ENCODE assay signal across 25 cellular contexts in the genomic region with DNA sequence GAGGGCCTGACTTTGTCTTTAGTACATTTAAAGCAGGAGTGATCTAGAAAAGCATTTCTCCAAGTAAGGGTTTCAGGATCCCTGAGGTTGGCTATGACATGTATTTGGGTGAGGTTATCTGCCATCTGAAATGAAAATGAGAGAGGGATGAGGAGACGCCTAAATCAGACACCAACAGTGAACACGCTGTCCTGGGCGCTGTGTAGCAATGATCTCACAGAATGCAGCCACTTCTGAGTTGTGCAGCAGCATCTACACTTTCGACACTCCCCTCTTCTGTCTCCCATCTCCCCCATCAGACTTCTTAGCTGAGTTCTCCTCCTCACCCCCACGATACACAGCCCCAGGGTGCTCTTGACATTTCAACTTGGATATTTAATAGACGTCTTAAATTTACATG.
"Had no signal": no experiment of that assay in that cellular context is flagged by ENCODE, and none has a peak within 500 bp of the region (broad histone marks: within the 10 kb centered on the region; RNA-seq: fewer than 3 reads in every experiment).

No MANE protein-coding gene starts in this region.

- H3K27ac ChIP-seq: colonic mucosa, foreskin keratinocyte, left lung, parathyroid adenoma, tibial nerve had no signal

- H3K4me3 Mint-ChIP-seq: activated CD4-positive, alpha-beta T cell treated with anti-CD3 and anti-CD28 coated beads for 36 hours; activated CD8-positive, alpha-beta memory T cell treated with anti-CD3 and anti-CD28 coated beads, Interleukin-2, amount 10 ng/mL, durations not matched to agents 7 days and 5 days; activated CD8-positive, alpha-beta T cell treated with anti-CD3 and anti-CD28 coated beads, Interleukin-2, amount 10 ng/mL, durations not matched to agents 7 days and 5 days; activated naive CD8-positive, alpha-beta T cell; naive thymus-derived CD4-positive, alpha-beta T cell; stimulated activated memory B cell treated with anti-CD40 and anti-IgM and Interleukin-4, amounts not matched to agents 10 μg/mL and 1 μg/mL and 100 μg/mL, for 72 hours; T-helper 2 cell treated with Interferon-gamma antibody and Interleukin-4, amounts not matched to agents 5 μg/mL and 100 μg/mL, for 36 hours had no signal

- H3K9me3 ChIP-seq: colonic mucosa, left lung, stomach, tibial nerve had no signal

- H3K36me3 Mint-ChIP-seq: activated CD8-positive, alpha-beta memory T cell treated with anti-CD3 and anti-CD28 coated beads, Interleukin-2, amount 10 ng/mL, durations not matched to agents 7 days and 5 days; stimulated activated memory B cell treated with anti-CD40 and anti-IgM and Interleukin-4, amounts not matched to agents 10 μg/mL and 1 μg/mL and 100 μg/mL, for 72 hours had no signal

- DNase-seq: activated CD4-positive, alpha-beta T cell treated with anti-CD3 and anti-CD28 coated beads for 36 hours; activated CD4-positive, CD25-positive, alpha-beta regulatory T cell; activated CD8-positive, alpha-beta memory T cell treated with anti-CD3 and anti-CD28 coated beads, Interleukin-2, amount 10 ng/mL, durations not matched to agents 7 days and 5 days; activated CD8-positive, alpha-beta T cell treated with anti-CD3 and anti-CD28 coated beads, Interleukin-2, amount 10 ng/mL, durations not matched to agents 7 days and 5 days; activated T-cell treated with anti-CD3 and anti-CD28 coated beads, Interleukin-2, amount 50 U/mL, for 48 hours; anterior cingulate cortex; colonic mucosa; effector CD8-positive, alpha-beta T cell; kidney glomerular epithelial cell; left lung; midbrain; naive thymus-derived CD4-positive, alpha-beta T cell; nucleus accumbens; small intestine; stimulated activated CD4-positive, alpha-beta T cell treated with anti-CD3 and anti-CD28 coated beads, Interleukin-4, amount 100 ng/mL, for 4 hours; stimulated activated CD8-positive, alpha-beta memory T cell treated with anti-CD3 and anti-CD28 coated beads, Interleukin-4, amount 100 ng/mL, for 48 hours; stomach had no signal

- H3K9me3 Mint-ChIP-seq: activated T-helper 2 cell treated with anti-CD3 and anti-CD28 coated beads, Interferon-gamma antibody, Interleukin-2, Interleukin-4, amounts not matched to agents 10 μg/mL and 5 μg/mL and 100 μg/mL, durations not matched to agents 14 hours and 24 hours and 36 hours; naive thymus-derived CD4-positive, alpha-beta T cell; stimulated activated memory B cell treated with anti-CD40 and anti-IgM and Interleukin-4, amounts not matched to agents 10 μg/mL and 1 μg/mL and 100 μg/mL, for 72 hours; T-helper 2 cell treated with Interferon-gamma antibody and Interleukin-4, amounts not matched to agents 5 μg/mL and 100 μg/mL, for 36 hours had no signal

- H3K27me3 Mint-ChIP-seq: activated CD4-positive, alpha-beta T cell treated with anti-CD3 and anti-CD28 coated beads for 36 hours; activated CD8-positive, alpha-beta memory T cell treated with anti-CD3 and anti-CD28 coated beads, Interleukin-2, amount 10 ng/mL, durations not matched to agents 7 days and 5 days; activated naive CD8-positive, alpha-beta T cell; naive thymus-derived CD4-positive, alpha-beta T cell had no signal

- H3K4me3 ChIP-seq: colonic mucosa, left lung, stomach, tibial nerve had no signal

- H3K27ac Mint-ChIP-seq: activated CD4-positive, alpha-beta T cell treated with anti-CD3 and anti-CD28 coated beads for 36 hours; activated CD8-positive, alpha-beta memory T cell treated with anti-CD3 and anti-CD28 coated beads, Interleukin-2, amount 10 ng/mL, durations not matched to agents 7 days and 5 days; activated CD8-positive, alpha-beta T cell treated with anti-CD3 and anti-CD28 coated beads, Interleukin-2, amount 10 ng/mL, durations not matched to agents 7 days and 5 days; activated naive CD8-positive, alpha-beta T cell; activated T-helper 2 cell treated with anti-CD3 and anti-CD28 coated beads, Interferon-gamma antibody, Interleukin-2, Interleukin-4, amounts not matched to agents 10 μg/mL and 5 μg/mL and 100 μg/mL, durations not matched to agents 14 hours and 24 hours and 36 hours; stimulated activated memory B cell treated with anti-CD40 and anti-IgM and Interleukin-4, amounts not matched to agents 10 μg/mL and 1 μg/mL and 100 μg/mL, for 72 hours; T-helper 2 cell treated with Interferon-gamma antibody and Interleukin-4, amounts not matched to agents 5 μg/mL and 100 μg/mL, for 36 hours had no signal

- H2AFZ ChIP-seq: parathyroid adenoma had no signal

- ATAC-seq: activated CD4-positive, alpha-beta T cell treated with anti-CD3 and anti-CD28 coated beads for 36 hours; activated CD8-positive, alpha-beta memory T cell treated with anti-CD3 and anti-CD28 coated beads, Interleukin-2, amount 10 ng/mL, durations not matched to agents 7 days and 5 days; activated CD8-positive, alpha-beta T cell treated with anti-CD3 and anti-CD28 coated beads, Interleukin-2, amount 10 ng/mL, durations not matched to agents 7 days and 5 days; left lung; naive thymus-derived CD4-positive, alpha-beta T cell; sciatic nerve; stimulated activated memory B cell treated with anti-CD40 and anti-IgM and Interleukin-4, amounts not matched to agents 10 μg/mL and 1 μg/mL and 100 μg/mL, for 72 hours had no signal

- H3K9ac ChIP-seq: parathyroid adenoma had no signal

- H3K4me1 Mint-ChIP-seq: activated CD8-positive, alpha-beta memory T cell treated with anti-CD3 and anti-CD28 coated beads, Interleukin-2, amount 10 ng/mL, durations not matched to agents 7 days and 5 days; stimulated activated memory B cell treated with anti-CD40 and anti-IgM and Interleukin-4, amounts not matched to agents 10 μg/mL and 1 μg/mL and 100 μg/mL, for 72 hours had no signal

- H3K27me3 ChIP-seq: colonic mucosa, foreskin keratinocyte, left lung, stomach, tibial nerve had no signal

- H3K36me3 ChIP-seq: colonic mucosa, tibial nerve had no signal
